ENCODE assay signal across 21 cellular contexts in the genomic region with DNA sequence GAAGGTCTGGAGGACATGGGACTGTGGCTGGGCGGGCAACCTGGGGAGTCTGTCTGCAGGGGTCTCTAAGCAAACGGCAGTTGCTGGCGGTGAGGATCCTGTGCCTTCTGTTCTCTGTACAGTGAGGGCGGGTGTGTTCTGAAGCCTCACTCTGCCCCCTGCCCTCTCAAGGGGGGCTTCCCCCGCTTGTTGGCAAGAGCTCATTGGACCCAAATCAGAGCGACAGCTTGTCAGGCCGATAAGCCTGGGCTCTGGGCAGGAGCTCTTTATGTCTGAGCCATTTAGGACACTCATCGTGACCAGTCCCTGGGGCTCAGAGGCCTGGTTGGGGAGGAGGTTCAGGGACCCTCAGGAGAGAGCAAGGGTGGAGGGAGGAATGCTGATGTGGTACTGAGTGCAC.
DNase-seq lines count a peak whose midpoint lies in the region; ATAC-seq and TF ChIP-seq lines count a peak whose summit lies in the region.
"Had no signal": no experiment of that assay in that cellular context is flagged by ENCODE, and none has a peak within 500 bp of the region (broad histone marks: within the 10 kb centered on the region; RNA-seq: fewer than 3 reads in every experiment).

No MANE protein-coding gene starts in this region.

- H3K9ac ChIP-seq in NT2/D1 (ENCODE audit: insufficient read length, low read depth) (peak overlapping the region; percentile 1), trophoblast cell (ENCODE audit: low read length) (no peak overlapping the region)

- H3K27me3 ChIP-seq in GM23338 (ENCODE audit: insufficient read depth): no peaks in the 10 kb centered on the region
- H3K27me3 ChIP-seq in NT2/D1 (ENCODE audit: insufficient read depth, insufficient read length): no peaks in the 10 kb centered on the region
- H3K27me3 ChIP-seq in cardiac muscle cell: no peaks in the 10 kb centered on the region
- H3K27me3 ChIP-seq in trophoblast cell (ENCODE audit: insufficient read depth, low read length): no peaks in the 10 kb centered on the region
- H3K27me3 ChIP-seq: ovary, spleen, upper lobe of left lung had no signal

- no peak overlapping the region for H3K4ac ChIP-seq in trophoblast cell (ENCODE audit: low read depth, low read length)

- H3K36me3 Mint-ChIP-seq in GM23338 (ENCODE audit: low read depth): 0 out of 3 replicates have a peak, but pooled peaks cover under 1% of the 10 kb centered on the region
- no peaks in the 10 kb centered on the region for H3K36me3 Mint-ChIP-seq in stimulated activated effector memory CD8-positive, alpha-beta T cell treated with anti-CD3 and anti-CD28 coated beads, Interleukin-12 subunit alpha, Interleukin-12 subunit beta, amount 100 ng/mL, for 72 hours
- H3K36me3 Mint-ChIP-seq: activated naive CD8-positive, alpha-beta T cell; natural killer cell treated with Interleukin-12 subunit alpha and Interleukin-12 subunit beta and Interleukin-15 and Interleukin-18, amount 100 ng/mL, for 72 hours had no signal

- H3K36me3 ChIP-seq in GM23338 (ENCODE audit: insufficient read depth): no peaks in the 10 kb centered on the region
- H3K36me3 ChIP-seq in NT2/D1 (ENCODE audit: insufficient read depth, insufficient read length, low read length): peaks cover 27% of the 10 kb centered on the region
- no peaks in the 10 kb centered on the region for H3K36me3 ChIP-seq in cardiac muscle cell
- peaks cover 0 to 9% of the 10 kb centered on the region in 2 experiments for H3K36me3 ChIP-seq in trophoblast cell (ENCODE audit: control insufficient read depth in 1 of 2, insufficient read depth in 2 of 2, low read length in 2 of 2)
- H3K36me3 ChIP-seq: ovary, spleen had no signal

- 0 out of 2 replicates have a peak, but pooled peaks cover 4% of the 10 kb centered on the region for H3F3A ChIP-seq in GM23338 (replicated peaks; ENCODE audit: low read depth)

- peak; percentile 8; the same call in 2 of the 3 replicates for ATAC-seq in GM23338
- ATAC-seq in stimulated activated effector memory CD8-positive, alpha-beta T cell treated with anti-CD3 and anti-CD28 coated beads, Interleukin-12 subunit alpha, Interleukin-12 subunit beta, amount 100 ng/mL, for 72 hours: no peak
- ATAC-seq: activated CD4-positive, CD25-positive, alpha-beta regulatory T cell treated with anti-CD3 and anti-CD28 coated beads, Interleukin-2, amount 50 U/mL, for 24 hours; activated CD8-positive, alpha-beta T cell treated with anti-CD3 and anti-CD28 coated beads for 36 hours; lower lobe of right lung; natural killer cell treated with Interleukin-12 subunit alpha and Interleukin-12 subunit beta and Interleukin-15 and Interleukin-18, amount 100 ng/mL, for 72 hours had no signal

- H2AK5ac ChIP-seq in trophoblast cell (ENCODE audit: low read length): no peak overlapping the region

- no peak overlapping the region for H4K91ac ChIP-seq in trophoblast cell (ENCODE audit: low read depth, low read length)

- no peak overlapping the region for H3K23ac ChIP-seq in trophoblast cell (ENCODE audit: low read length)

- no peak overlapping the region for H3K4me3 ChIP-seq in GM23338
- no peak overlapping the region for H3K4me3 ChIP-seq in NT2/D1 (ENCODE audit: insufficient read length, low read depth)
- no peak overlapping the region for H3K4me3 ChIP-seq in cardiac muscle cell
- H3K4me3 ChIP-seq in trophoblast cell (ENCODE audit: low read depth, low read length): peak overlapping the region; percentile 27
- H3K4me3 ChIP-seq: lower lobe of right lung, ovary, spleen, upper lobe of left lung had no signal

- peaks cover 8% of the 10 kb centered on the region for H3K27me3 Mint-ChIP-seq in GM23338 (ENCODE audit: insufficient read depth, low read depth, poor library complexity)
- H3K27me3 Mint-ChIP-seq: activated naive CD8-positive, alpha-beta T cell had no signal

- DNase-seq in GM23338 (ENCODE audit: low spot score) (no peak), NT2/D1 (ENCODE audit: low read depth, low spot score) (no peak), cardiac muscle cell (ENCODE audit: low read depth in 1 of 2, low spot score in 1 of 2) (peak in 1 of 2 donors; percentile 86), trophoblast cell (no peak), dedifferentiated amniotic fluid mesenchymal stem cell (ENCODE audit: extremely low spot score) (no peak)
- DNase-seq in activated CD4-positive, alpha-beta T cell treated with anti-CD3 and anti-CD28 coated beads, Interleukin-2, amount 50 U/mL, for 1 hour: no peak
- DNase-seq in stimulated activated effector memory CD8-positive, alpha-beta T cell treated with anti-CD3 and anti-CD28 coated beads, Interleukin-12 subunit alpha, Interleukin-12 subunit beta, amount 100 ng/mL, for 72 hours (ENCODE audit: low spot score in 2 of 2): no peak
- DNase-seq: activated CD8-positive, alpha-beta T cell treated with anti-CD3 and anti-CD28 coated beads for 36 hours; activated T-cell treated with anti-CD3 and anti-CD28 coated beads for 4 hours; dermis blood vessel endothelial cell; lower lobe of right lung; NCI-H146; NCI-H510A; spleen; stimulated activated CD4-positive, alpha-beta T cell treated with anti-CD3 and anti-CD28 coated beads, Interleukin-2, amount 100 ng/mL, for 48 hours; T-helper 1 cell; upper lobe of left lung had no signal

- H4K20me1 ChIP-seq in GM23338 (replicated peaks; ENCODE audit: insufficient read depth): 0 out of 2 replicates have a peak, but pooled peaks cover 3% of the 10 kb centered on the region

- no peak overlapping the region for H3K4me3 Mint-ChIP-seq in GM23338
- H3K4me3 Mint-ChIP-seq in stimulated activated effector memory CD8-positive, alpha-beta T cell treated with anti-CD3 and anti-CD28 coated beads, Interleukin-12 subunit alpha, Interleukin-12 subunit beta, amount 100 ng/mL, for 72 hours: no peak overlapping the region
- H3K4me3 Mint-ChIP-seq: activated CD8-positive, alpha-beta T cell treated with anti-CD3 and anti-CD28 coated beads for 36 hours; activated naive CD8-positive, alpha-beta T cell; natural killer cell treated with Interleukin-12 subunit alpha and Interleukin-12 subunit beta and Interleukin-15 and Interleukin-18, amount 100 ng/mL, for 72 hours had no signal

- H2BK12ac ChIP-seq in trophoblast cell (ENCODE audit: low read length): no peak overlapping the region

- H3K79me1 ChIP-seq in trophoblast cell (ENCODE audit: low read length): no peaks in the 10 kb centered on the region

- no peak overlapping the region for H2AFZ ChIP-seq in GM23338
- H2AFZ ChIP-seq in trophoblast cell (ENCODE audit: insufficient read depth, low read length, poor library complexity): no peak overlapping the region

- H3K18ac ChIP-seq in trophoblast cell (ENCODE audit: low read length): no peak overlapping the region

- no peak overlapping the region for H2BK120ac ChIP-seq in trophoblast cell (ENCODE audit: insufficient read depth, low read length, poor library complexity)

- H4K8ac ChIP-seq in trophoblast cell (ENCODE audit: low read depth, low read length): no peak overlapping the region

- H3K79me2 ChIP-seq in GM23338 (replicated peaks; ENCODE audit: insufficient read depth) (no peaks in the 10 kb centered on the region), trophoblast cell (ENCODE audit: control insufficient read depth, insufficient read depth, low read length, poor library complexity) (no peaks in the 10 kb centered on the region)

- WGBS in trophoblast cell (ENCODE audit: extremely low coverage, insufficient coverage, insufficient read length): no CpG with 5 or more reads among the region's 8 CpGs

- no peaks in the 10 kb centered on the region for H3K9me2 ChIP-seq in GM23338 (ENCODE audit: insufficient read depth)

- no peaks in the 10 kb centered on the region for H3K9me3 Mint-ChIP-seq in GM23338
- no peaks in the 10 kb centered on the region for H3K9me3 Mint-ChIP-seq in stimulated activated effector memory CD8-positive, alpha-beta T cell treated with anti-CD3 and anti-CD28 coated beads, Interleukin-12 subunit alpha, Interleukin-12 subunit beta, amount 100 ng/mL, for 72 hours
- H3K9me3 Mint-ChIP-seq: activated CD8-positive, alpha-beta T cell treated with anti-CD3 and anti-CD28 coated beads for 36 hours; natural killer cell treated with Interleukin-12 subunit alpha and Interleukin-12 subunit beta and Interleukin-15 and Interleukin-18, amount 100 ng/mL, for 72 hours had no signal

- no peak overlapping the region for H3K14ac ChIP-seq in trophoblast cell (ENCODE audit: low read length)

- H3K27ac ChIP-seq in GM23338 (ENCODE audit: low read depth) (no peak overlapping the region), cardiac muscle cell (peak overlapping the region; percentile 96), trophoblast cell (ENCODE audit: low read depth, low read length) (no peak overlapping the region)
- H3K27ac ChIP-seq: lower lobe of right lung, ovary, spleen, upper lobe of left lung had no signal

- H3K4me2 ChIP-seq in GM23338 (peak overlapping the region; percentile 62; the same call in 1 of the 2 replicates), trophoblast cell (ENCODE audit: low read length) (no peak overlapping the region)

- peaks cover 32% of the 10 kb centered on the region for H3K4me1 Mint-ChIP-seq in GM23338
- H3K4me1 Mint-ChIP-seq in stimulated activated effector memory CD8-positive, alpha-beta T cell treated with anti-CD3 and anti-CD28 coated beads, Interleukin-12 subunit alpha, Interleukin-12 subunit beta, amount 100 ng/mL, for 72 hours: no peaks in the 10 kb centered on the region

- H2BK5ac ChIP-seq in trophoblast cell (ENCODE audit: low read depth, low read length, poor library complexity): no peak overlapping the region

- H3K9me3 ChIP-seq in NT2/D1 (ENCODE audit: insufficient read depth, low read length) (no peaks in the 10 kb centered on the region), cardiac muscle cell (ENCODE audit: low read depth) (no peaks in the 10 kb centered on the region), trophoblast cell (ENCODE audit: insufficient read depth, low read depth, low read length) (peaks cover 3% of the 10 kb centered on the region)
- H3K9me3 ChIP-seq: lower lobe of right lung, ovary, spleen, upper lobe of left lung had no signal

- TF ChIP-seq CTCF in GM23338 (conservative IDR thresholded peaks at IDR 0.05; ENCODE audit: low read depth in 2 of 2) (no peak), cardiac muscle cell (IDR thresholded peaks at IDR 0.05; ENCODE audit: low read depth, low read length) (no peak)

- H3K27ac Mint-ChIP-seq in GM23338: no peak overlapping the region
- H3K27ac Mint-ChIP-seq in stimulated activated effector memory CD8-positive, alpha-beta T cell treated with anti-CD3 and anti-CD28 coated beads, Interleukin-12 subunit alpha, Interleukin-12 subunit beta, amount 100 ng/mL, for 72 hours: no peak overlapping the region
- H3K27ac Mint-ChIP-seq: activated CD8-positive, alpha-beta T cell treated with anti-CD3 and anti-CD28 coated beads for 36 hours; activated naive CD8-positive, alpha-beta T cell; natural killer cell treated with Interleukin-12 subunit alpha and Interleukin-12 subunit beta and Interleukin-15 and Interleukin-18, amount 100 ng/mL, for 72 hours had no signal

- no peak overlapping the region for H4K12ac ChIP-seq in trophoblast cell (ENCODE audit: low read depth, low read length)

- H3K4me1 ChIP-seq in GM23338 (ENCODE audit: insufficient read depth) (peaks cover 22% of the 10 kb centered on the region), NT2/D1 (ENCODE audit: insufficient read depth, insufficient read length) (peaks cover 29% of the 10 kb centered on the region), cardiac muscle cell (ENCODE audit: low read depth) (peaks cover 48% of the 10 kb centered on the region), trophoblast cell (ENCODE audit: control insufficient read depth in 1 of 2, insufficient read depth in 2 of 2, low read length in 2 of 2) (peaks cover 2 to 6% of the 10 kb centered on the region in 2 experiments)
